ENCODE assay signal across 15 cellular contexts in genomic region chr11:61082161-61082870, GRCh38. TPM values are rescaled to one million over a fixed set of nuclear protein-coding genes. Genes with fewer than 3 reads are reported as not detected.
DNase-seq lines count a peak whose midpoint lies in the region; ATAC-seq lines count a peak whose summit lies in the region.
"Had no signal": no experiment of that assay in that cellular context is flagged by ENCODE, and none has a peak within 500 bp of the region (broad histone marks: within the 10 kb centered on the region; RNA-seq: fewer than 3 reads in every experiment).

No MANE protein-coding gene starts in this region.

- peaks cover 68% of the 10 kb centered on the region for H3K4me1 Mint-ChIP-seq in activated CD4-positive, alpha-beta T cell treated with anti-CD3 and anti-CD28 coated beads for 36 hours
- peaks cover 66% of the 10 kb centered on the region for H3K4me1 Mint-ChIP-seq in activated CD4-positive, alpha-beta memory T cell treated with anti-CD3 and anti-CD28 coated beads, Interleukin-2, amount 10 ng/mL, durations not matched to agents 7 days and 5 days
- peaks cover 12 to 32% (median 18%) of the 10 kb centered on the region in 3 donors for H3K4me1 Mint-ChIP-seq in naive B cell

- CTCF ChIA-PET in activated CD4-positive, alpha-beta T cell treated with anti-CD3 and anti-CD28 coated beads for 36 hours (lab: Charles Lee), result interaction anchor here (0.6 to 7.3 kb wide), 8 partner anchors 9 to 47 kb away, joined by 3 to 64 read pairs (median 4); partner anchors contain the start of gene CD5
- CTCF ChIA-PET in activated CD4-positive, alpha-beta memory T cell treated with anti-CD3 and anti-CD28 coated beads, Interleukin-2, amount 10 ng/mL, durations not matched to agents 7 days and 5 days (lab: Charles Lee), result interaction anchor here (0.9 to 4.5 kb wide), 19 partner anchors 8 to 347 kb away, joined by 3 to 53 read pairs (median 5); partner anchors contain the start of genes CD5 and CPSF7

- no peaks in the 10 kb centered on the region for H3K27me3 Mint-ChIP-seq in activated CD4-positive, alpha-beta T cell treated with anti-CD3 and anti-CD28 coated beads for 36 hours
- no peaks in the 10 kb centered on the region for H3K27me3 Mint-ChIP-seq in activated CD4-positive, alpha-beta memory T cell treated with anti-CD3 and anti-CD28 coated beads, Interleukin-2, amount 10 ng/mL, durations not matched to agents 7 days and 5 days
- no peaks in the 10 kb centered on the region for H3K27me3 Mint-ChIP-seq in naive B cell

- peak overlapping the region; percentile 99 for H3K27ac Mint-ChIP-seq in activated CD4-positive, alpha-beta T cell treated with anti-CD3 and anti-CD28 coated beads for 36 hours
- H3K27ac Mint-ChIP-seq in activated CD4-positive, alpha-beta memory T cell treated with anti-CD3 and anti-CD28 coated beads, Interleukin-2, amount 10 ng/mL, durations not matched to agents 7 days and 5 days, result peak overlapping the region; percentile 96
- peak overlapping the region in 5 of 6 donors; percentile 39 to 75 (median 69) for H3K27ac Mint-ChIP-seq in naive B cell

- peak; percentile 41 for DNase-seq in activated CD4-positive, alpha-beta T cell treated with anti-CD3 and anti-CD28 coated beads for 36 hours
- DNase-seq in activated CD4-positive, alpha-beta T cell treated with anti-CD3 and anti-CD28 coated beads, Interleukin-2, amount 50 U/mL, for 4 hours, result no peak
- peak; percentile 11 for DNase-seq in LoVo (ENCODE audit: low spot score)
- peak; percentile 45 for DNase-seq in activated CD4-positive, alpha-beta memory T cell treated with anti-CD3 and anti-CD28 coated beads, Interleukin-2, amount 10 ng/mL, durations not matched to agents 7 days and 5 days
- DNase-seq in naive B cell, result no peak
- no peak for DNase-seq in cerebellum (ENCODE audit: low spot score)
- no peak for DNase-seq in iPS-NIHi11 (ENCODE audit: low spot score)
- DNase-seq: brain microvascular endothelial cell; foreskin keratinocyte; mesendoderm; NCI-H2227 treated with DMSO at 0.1 percent for 48 hours; pancreas; stimulated activated CD4-positive, alpha-beta T cell treated with anti-CD3 and anti-CD28 coated beads, Interleukin-12 subunit alpha, Interleukin-12 subunit beta, amount 100 ng/mL, for 4 hours; T-helper 9 cell had no signal

- H3K36me3 Mint-ChIP-seq in activated CD4-positive, alpha-beta T cell treated with anti-CD3 and anti-CD28 coated beads for 36 hours (ENCODE audit: low read depth), result peaks cover 57% of the 10 kb centered on the region
- H3K36me3 Mint-ChIP-seq in activated CD4-positive, alpha-beta memory T cell treated with anti-CD3 and anti-CD28 coated beads, Interleukin-2, amount 10 ng/mL, durations not matched to agents 7 days and 5 days (ENCODE audit: low read depth), result peaks cover 19% of the 10 kb centered on the region
- no peaks in the 10 kb centered on the region for H3K36me3 Mint-ChIP-seq in naive B cell

- intact Hi-C loops in activated CD4-positive, alpha-beta T cell treated with anti-CD3 and anti-CD28 coated beads for 36 hours (cut with DNase I, micrococcal nuclease), result loop anchor here (2.0 to 5.0 kb wide), 11 partner anchors 20 to 170 kb away; partner anchors contain the start of genes VPS37C (in 2 of the 2), CD5 (in 1 of the 2) and TMEM109 (in 1 of the 2)

- no peak for ATAC-seq in activated CD4-positive, alpha-beta T cell treated with anti-CD3 and anti-CD28 coated beads for 36 hours
- ATAC-seq in naive B cell (ENCODE audit: low read depth in 2 of 2) (no peak), GM18502 (IDR thresholded peaks at IDR 0.05; ENCODE audit: poor library complexity, unreplicated experiment) (no peak)
- ATAC-seq: foreskin keratinocyte, pancreas had no signal

- peaks cover 3% of the 10 kb centered on the region for H3K9me3 Mint-ChIP-seq in activated CD4-positive, alpha-beta T cell treated with anti-CD3 and anti-CD28 coated beads for 36 hours (ENCODE audit: low read depth)
- peaks cover 4% of the 10 kb centered on the region for H3K9me3 Mint-ChIP-seq in activated CD4-positive, alpha-beta memory T cell treated with anti-CD3 and anti-CD28 coated beads, Interleukin-2, amount 10 ng/mL, durations not matched to agents 7 days and 5 days
- H3K9me3 Mint-ChIP-seq in naive B cell, result no peaks in the 10 kb centered on the region

- POLR2A ChIA-PET in activated CD4-positive, alpha-beta T cell treated with anti-CD3 and anti-CD28 coated beads for 36 hours (lab: Charles Lee), result interaction anchor here (0.6 to 3.7 kb wide), 10 partner anchors 9 to 110 kb away, joined by 3 to 35 read pairs (median 5); no protein-coding TSS in a partner anchor
- POLR2A ChIA-PET in activated CD4-positive, alpha-beta memory T cell treated with anti-CD3 and anti-CD28 coated beads, Interleukin-2, amount 10 ng/mL, durations not matched to agents 7 days and 5 days (lab: Charles Lee), result interaction anchor here (0.7 to 14.3 kb wide), 19 partner anchors 8 to 239 kb away, joined by 3 to 228 read pairs (median 58); partner anchors contain the start of gene CD5

- peak overlapping the region; percentile 87 for H3K4me3 Mint-ChIP-seq in activated CD4-positive, alpha-beta T cell treated with anti-CD3 and anti-CD28 coated beads for 36 hours
- peak overlapping the region; percentile 82 for H3K4me3 Mint-ChIP-seq in activated CD4-positive, alpha-beta memory T cell treated with anti-CD3 and anti-CD28 coated beads, Interleukin-2, amount 10 ng/mL, durations not matched to agents 7 days and 5 days
- H3K4me3 Mint-ChIP-seq in naive B cell, result no peak overlapping the region

RNA-seq across cellular contexts. Expression of gene CD5, which starts 20.0 kb away (rescaled TPM):
- total RNA-seq in activated CD4-positive, alpha-beta T cell treated with anti-CD3 and anti-CD28 coated beads for 36 hours, result 100 to 1,000 TPM; 298 to 399 TPM
- 100 to 1,000 TPM; 359 to 373 TPM for total RNA-seq in activated CD4-positive, alpha-beta memory T cell treated with anti-CD3 and anti-CD28 coated beads, Interleukin-2, amount 10 ng/mL, durations not matched to agents 7 days and 5 days
- polyA plus RNA-seq in naive B cell (ENCODE audit: low read depth in 6 of 6), result 10 to 100 TPM in 3 of 6 donors, 1 to 10 TPM in 3; 5.6 to 21.0 (median 10.5) TPM
- total RNA-seq in cerebellum, result not detected
- total RNA-seq: foreskin keratinocyte had no signal
- polyA plus RNA-seq: foreskin keratinocyte had no signal

Comparison
In these comparisons a context has a peak if more than half of its experiments do, and no peak if none do; other contexts are left out.
1. DNase-seq: peak in activated CD4-positive, alpha-beta T cell treated with anti-CD3 and anti-CD28 coated beads for 36 hours (single experiment), LoVo (single experiment) and activated CD4-positive, alpha-beta memory T cell treated with anti-CD3 and anti-CD28 coated beads, Interleukin-2, amount 10 ng/mL, durations not matched to agents 7 days and 5 days (single experiment); none in activated CD4-positive, alpha-beta T cell treated with anti-CD3 and anti-CD28 coated beads, Interleukin-2, amount 50 U/mL, for 4 hours (0 of 2), naive B cell (single experiment), cerebellum (single experiment) and iPS-NIHi11 (single experiment).
2. H3K4me3 Mint-ChIP-seq: peak in activated CD4-positive, alpha-beta T cell treated with anti-CD3 and anti-CD28 coated beads for 36 hours (single experiment) and activated CD4-positive, alpha-beta memory T cell treated with anti-CD3 and anti-CD28 coated beads, Interleukin-2, amount 10 ng/mL, durations not matched to agents 7 days and 5 days (single experiment); none in naive B cell (0 of 8).
3. RNA of gene CD5, which starts 20.0 kb away (total RNA-seq): 298 to 399 TPM in activated CD4-positive, alpha-beta T cell treated with anti-CD3 and anti-CD28 coated beads for 36 hours and 359 to 373 TPM in activated CD4-positive, alpha-beta memory T cell treated with anti-CD3 and anti-CD28 coated beads, Interleukin-2, amount 10 ng/mL, durations not matched to agents 7 days and 5 days; not detected in cerebellum (single experiment); every median in the first group is over 100 times any median in the second.
4. Peak in every context shown above with its lines, with median percentiles within 50 percentile points of each other: H3K27ac Mint-ChIP-seq.